Comparison of ENCODE assay signal across 1 cellular context in the genomic region with DNA sequence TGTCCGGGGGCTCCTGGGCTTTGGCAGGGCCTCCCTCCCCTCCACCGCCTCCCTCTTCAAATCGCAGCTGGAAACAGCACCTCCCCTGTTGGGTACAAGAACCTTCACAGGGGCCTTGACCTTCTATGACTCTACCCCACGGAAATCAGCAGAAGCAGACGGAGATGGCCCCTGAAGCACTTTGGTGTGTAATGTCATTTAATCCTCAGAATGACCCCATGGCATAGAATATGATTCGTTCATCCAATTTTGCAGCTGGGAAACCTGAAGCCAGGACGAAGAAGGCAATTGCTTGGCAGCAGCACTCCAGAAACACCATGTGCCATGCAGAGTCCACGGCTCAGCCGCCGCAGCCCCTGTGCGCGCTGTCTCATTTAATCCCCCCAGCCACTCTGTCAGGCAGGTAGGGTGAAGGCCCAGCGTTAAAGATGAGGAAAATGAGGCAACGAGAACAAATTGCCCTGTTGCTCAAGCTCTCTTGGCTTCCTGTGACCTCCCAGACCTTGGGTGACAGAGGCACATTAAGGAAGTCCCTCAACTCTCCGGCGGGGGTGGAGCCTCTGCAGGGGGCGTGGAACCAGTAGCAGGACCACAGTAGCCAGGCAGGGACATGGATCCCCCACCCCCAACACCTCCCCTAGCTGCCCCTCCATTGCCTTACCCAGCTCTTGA.
TF ChIP-seq lines count a peak whose summit lies in the region.

No MANE protein-coding gene starts in this region.

TF ChIP-seq in GM23338, 12 proteins besides CTCF, POLR2A, EP300 and RAD21 (continued from another document):
- TF ChIP-seq, protein P1, sequence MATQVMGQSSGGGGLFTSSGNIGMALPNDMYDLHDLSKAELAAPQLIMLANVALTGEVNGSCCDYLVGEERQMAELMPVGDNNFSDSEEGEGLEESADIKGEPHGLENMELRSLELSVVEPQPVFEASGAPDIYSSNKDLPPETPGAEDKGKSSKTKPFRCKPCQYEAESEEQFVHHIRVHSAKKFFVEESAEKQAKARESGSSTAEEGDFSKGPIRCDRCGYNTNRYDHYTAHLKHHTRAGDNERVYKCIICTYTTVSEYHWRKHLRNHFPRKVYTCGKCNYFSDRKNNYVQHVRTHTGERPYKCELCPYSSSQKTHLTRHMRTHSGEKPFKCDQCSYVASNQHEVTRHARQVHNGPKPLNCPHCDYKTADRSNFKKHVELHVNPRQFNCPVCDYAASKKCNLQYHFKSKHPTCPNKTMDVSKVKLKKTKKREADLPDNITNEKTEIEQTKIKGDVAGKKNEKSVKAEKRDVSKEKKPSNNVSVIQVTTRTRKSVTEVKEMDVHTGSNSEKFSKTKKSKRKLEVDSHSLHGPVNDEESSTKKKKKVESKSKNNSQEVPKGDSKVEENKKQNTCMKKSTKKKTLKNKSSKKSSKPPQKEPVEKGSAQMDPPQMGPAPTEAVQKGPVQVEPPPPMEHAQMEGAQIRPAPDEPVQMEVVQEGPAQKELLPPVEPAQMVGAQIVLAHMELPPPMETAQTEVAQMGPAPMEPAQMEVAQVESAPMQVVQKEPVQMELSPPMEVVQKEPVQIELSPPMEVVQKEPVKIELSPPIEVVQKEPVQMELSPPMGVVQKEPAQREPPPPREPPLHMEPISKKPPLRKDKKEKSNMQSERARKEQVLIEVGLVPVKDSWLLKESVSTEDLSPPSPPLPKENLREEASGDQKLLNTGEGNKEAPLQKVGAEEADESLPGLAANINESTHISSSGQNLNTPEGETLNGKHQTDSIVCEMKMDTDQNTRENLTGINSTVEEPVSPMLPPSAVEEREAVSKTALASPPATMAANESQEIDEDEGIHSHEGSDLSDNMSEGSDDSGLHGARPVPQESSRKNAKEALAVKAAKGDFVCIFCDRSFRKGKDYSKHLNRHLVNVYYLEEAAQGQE (IDR thresholded peaks at IDR 0.05; ENCODE audit: unreplicated experiment), result no peak
- TF ChIP-seq NANOG (IDR thresholded peaks at IDR 0.05; ENCODE audit: borderline replicate concordance), result no peak
- no peak for TF ChIP-seq JUNB (IDR thresholded peaks at IDR 0.05; ENCODE audit: unreplicated experiment)
- TF ChIP-seq, protein P2, sequence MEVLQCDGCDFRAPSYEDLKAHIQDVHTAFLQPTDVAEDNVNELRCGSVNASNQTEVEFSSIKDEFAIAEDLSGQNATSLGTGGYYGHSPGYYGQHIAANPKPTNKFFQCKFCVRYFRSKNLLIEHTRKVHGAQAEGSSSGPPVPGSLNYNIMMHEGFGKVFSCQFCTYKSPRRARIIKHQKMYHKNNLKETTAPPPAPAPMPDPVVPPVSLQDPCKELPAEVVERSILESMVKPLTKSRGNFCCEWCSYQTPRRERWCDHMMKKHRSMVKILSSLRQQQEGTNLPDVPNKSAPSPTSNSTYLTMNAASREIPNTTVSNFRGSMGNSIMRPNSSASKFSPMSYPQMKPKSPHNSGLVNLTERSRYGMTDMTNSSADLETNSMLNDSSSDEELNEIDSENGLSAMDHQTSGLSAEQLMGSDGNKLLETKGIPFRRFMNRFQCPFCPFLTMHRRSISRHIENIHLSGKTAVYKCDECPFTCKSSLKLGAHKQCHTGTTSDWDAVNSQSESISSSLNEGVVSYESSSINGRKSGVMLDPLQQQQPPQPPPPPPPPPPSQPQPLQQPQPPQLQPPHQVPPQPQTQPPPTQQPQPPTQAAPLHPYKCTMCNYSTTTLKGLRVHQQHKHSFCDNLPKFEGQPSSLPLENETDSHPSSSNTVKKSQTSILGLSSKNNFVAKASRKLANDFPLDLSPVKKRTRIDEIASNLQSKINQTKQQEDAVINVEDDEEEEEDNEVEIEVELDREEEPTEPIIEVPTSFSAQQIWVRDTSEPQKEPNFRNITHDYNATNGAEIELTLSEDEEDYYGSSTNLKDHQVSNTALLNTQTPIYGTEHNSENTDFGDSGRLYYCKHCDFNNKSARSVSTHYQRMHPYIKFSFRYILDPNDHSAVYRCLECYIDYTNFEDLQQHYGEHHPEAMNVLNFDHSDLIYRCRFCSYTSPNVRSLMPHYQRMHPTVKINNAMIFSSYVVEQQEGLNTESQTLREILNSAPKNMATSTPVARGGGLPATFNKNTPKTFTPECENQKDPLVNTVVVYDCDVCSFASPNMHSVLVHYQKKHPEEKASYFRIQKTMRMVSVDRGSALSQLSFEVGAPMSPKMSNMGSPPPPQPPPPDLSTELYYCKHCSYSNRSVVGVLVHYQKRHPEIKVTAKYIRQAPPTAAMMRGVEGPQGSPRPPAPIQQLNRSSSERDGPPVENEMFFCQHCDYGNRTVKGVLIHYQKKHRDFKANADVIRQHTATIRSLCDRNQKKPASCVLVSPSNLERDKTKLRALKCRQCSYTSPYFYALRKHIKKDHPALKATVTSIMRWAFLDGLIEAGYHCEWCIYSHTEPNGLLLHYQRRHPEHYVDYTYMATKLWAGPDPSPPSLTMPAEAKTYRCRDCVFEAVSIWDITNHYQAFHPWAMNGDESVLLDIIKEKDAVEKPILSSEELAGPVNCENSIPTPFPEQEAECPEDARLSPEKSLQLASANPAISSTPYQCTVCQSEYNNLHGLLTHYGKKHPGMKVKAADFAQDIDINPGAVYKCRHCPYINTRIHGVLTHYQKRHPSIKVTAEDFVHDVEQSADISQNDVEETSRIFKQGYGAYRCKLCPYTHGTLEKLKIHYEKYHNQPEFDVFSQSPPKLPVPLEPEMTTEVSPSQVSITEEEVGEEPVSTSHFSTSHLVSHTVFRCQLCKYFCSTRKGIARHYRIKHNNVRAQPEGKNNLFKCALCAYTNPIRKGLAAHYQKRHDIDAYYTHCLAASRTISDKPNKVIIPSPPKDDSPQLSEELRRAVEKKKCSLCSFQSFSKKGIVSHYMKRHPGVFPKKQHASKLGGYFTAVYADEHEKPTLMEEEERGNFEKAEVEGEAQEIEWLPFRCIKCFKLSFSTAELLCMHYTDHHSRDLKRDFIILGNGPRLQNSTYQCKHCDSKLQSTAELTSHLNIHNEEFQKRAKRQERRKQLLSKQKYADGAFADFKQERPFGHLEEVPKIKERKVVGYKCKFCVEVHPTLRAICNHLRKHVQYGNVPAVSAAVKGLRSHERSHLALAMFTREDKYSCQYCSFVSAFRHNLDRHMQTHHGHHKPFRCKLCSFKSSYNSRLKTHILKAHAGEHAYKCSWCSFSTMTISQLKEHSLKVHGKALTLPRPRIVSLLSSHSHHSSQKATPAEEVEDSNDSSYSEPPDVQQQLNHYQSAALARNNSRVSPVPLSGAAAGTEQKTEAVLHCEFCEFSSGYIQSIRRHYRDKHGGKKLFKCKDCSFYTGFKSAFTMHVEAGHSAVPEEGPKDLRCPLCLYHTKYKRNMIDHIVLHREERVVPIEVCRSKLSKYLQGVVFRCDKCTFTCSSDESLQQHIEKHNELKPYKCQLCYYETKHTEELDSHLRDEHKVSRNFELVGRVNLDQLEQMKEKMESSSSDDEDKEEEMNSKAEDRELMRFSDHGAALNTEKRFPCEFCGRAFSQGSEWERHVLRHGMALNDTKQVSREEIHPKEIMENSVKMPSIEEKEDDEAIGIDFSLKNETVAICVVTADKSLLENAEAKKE (CRISPR knock-in tag; IDR thresholded peaks at IDR 0.05), result no peak
